In genomic region chr6:151524059-151524458, GRCh38 we compare ENCODE assay signal across 19 cellular contexts. TPM values are rescaled to one million over a fixed set of nuclear protein-coding genes. Genes with fewer than 3 reads are reported as not detected.
"Had no signal": no experiment of that assay in that cellular context is flagged by ENCODE, and none has a peak within 500 bp of the region (broad histone marks: within the 10 kb centered on the region; RNA-seq: fewer than 3 reads in every experiment).

No MANE protein-coding gene starts in this region.

- H3K9me3 ChIP-seq: colonic mucosa, ovary had no signal

- H3K36me3 Mint-ChIP-seq: activated CD4-positive, alpha-beta memory T cell treated with anti-CD3 and anti-CD28 coated beads for 36 hours; brain had no signal

- H3K27me3 ChIP-seq: colonic mucosa, esophagus squamous epithelium, ovary, upper lobe of left lung had no signal

- ATAC-seq: activated T-helper 17 cell treated with anti-CD3 and anti-CD28 coated beads, Interleukin-2, amount 50 U/mL, for 72 hours; naive thymus-derived CD8-positive, alpha-beta T cell; psoas muscle; right cardiac atrium; WTC11 had no signal

- H3K36me3 ChIP-seq: colonic mucosa, esophagus squamous epithelium, ovary, upper lobe of left lung had no signal

- H3K27ac ChIP-seq: colonic mucosa, esophagus squamous epithelium, ovary, psoas muscle, upper lobe of left lung had no signal

- H3K4me1 Mint-ChIP-seq: activated T-helper 17 cell treated with anti-CD3 and anti-CD28 coated beads, Interleukin-2, amount 50 U/mL, for 72 hours; central memory CD8-positive, alpha-beta T cell; naive thymus-derived CD8-positive, alpha-beta T cell had no signal

- H3K4me1 ChIP-seq: colonic mucosa, esophagus squamous epithelium, psoas muscle, upper lobe of left lung had no signal

- H3K4me3 ChIP-seq: colonic mucosa, esophagus squamous epithelium, ovary, psoas muscle, upper lobe of left lung had no signal

- DNase-seq: activated CD4-positive, alpha-beta memory T cell treated with anti-CD3 and anti-CD28 coated beads for 36 hours; activated CD4-positive, alpha-beta T cell treated with anti-CD3 and anti-CD28 coated beads for 4 hours; activated naive CD4-positive, alpha-beta T cell treated with anti-CD3 and anti-CD28 coated beads for 36 hours; colonic mucosa; esophagus squamous epithelium; naive thymus-derived CD8-positive, alpha-beta T cell; ovary; psoas muscle; right cardiac atrium; small intestine; stimulated activated CD4-positive, alpha-beta T cell treated with anti-CD3 and anti-CD28 coated beads, Interleukin-15, amount 100 ng/mL, for 24 hours; stimulated activated CD4-positive, alpha-beta T cell treated with anti-CD3 and anti-CD28 coated beads, Interleukin-2, amount 100 ng/mL, for 48 hours; upper lobe of left lung had no signal

- H3K4me3 Mint-ChIP-seq: activated CD4-positive, alpha-beta memory T cell treated with anti-CD3 and anti-CD28 coated beads for 36 hours; activated naive CD4-positive, alpha-beta T cell treated with anti-CD3 and anti-CD28 coated beads for 36 hours; activated T-helper 17 cell treated with anti-CD3 and anti-CD28 coated beads, Interleukin-2, amount 50 U/mL, for 72 hours; brain; central memory CD8-positive, alpha-beta T cell; naive thymus-derived CD8-positive, alpha-beta T cell; stimulated activated naive CD8-positive, alpha-beta T cell treated with anti-CD3 and anti-CD28 coated beads, Interleukin-15, Interleukin-2, amounts not matched to agents 100 ng/mL and 50 ng/mL, for 24 hours; T-helper 2 cell treated with Interferon-gamma antibody and Interleukin-4, amounts not matched to agents 5 μg/mL and 100 μg/mL, for 36 hours; WTC11 had no signal

- H3K27ac Mint-ChIP-seq: activated CD4-positive, alpha-beta memory T cell treated with anti-CD3 and anti-CD28 coated beads for 36 hours; activated naive CD4-positive, alpha-beta T cell treated with anti-CD3 and anti-CD28 coated beads for 36 hours; activated T-helper 17 cell treated with anti-CD3 and anti-CD28 coated beads, Interleukin-2, amount 50 U/mL, for 72 hours; brain; naive thymus-derived CD8-positive, alpha-beta T cell; stimulated activated naive CD8-positive, alpha-beta T cell treated with anti-CD3 and anti-CD28 coated beads, Interleukin-15, Interleukin-2, amounts not matched to agents 100 ng/mL and 50 ng/mL, for 24 hours; T-helper 2 cell treated with Interferon-gamma antibody and Interleukin-4, amounts not matched to agents 5 μg/mL and 100 μg/mL, for 36 hours had no signal

RNA-seq across cellular contexts. Expression of gene CCDC170, which starts 30.2 kb away (rescaled TPM):
- total RNA-seq: activated CD4-positive, alpha-beta memory T cell treated with anti-CD3 and anti-CD28 coated beads for 36 hours; activated naive CD4-positive, alpha-beta T cell treated with anti-CD3 and anti-CD28 coated beads for 36 hours; activated T-helper 17 cell treated with anti-CD3 and anti-CD28 coated beads, Interleukin-2, amount 50 U/mL, for 72 hours; naive thymus-derived CD8-positive, alpha-beta T cell had no signal
